Comparison of ENCODE assay signal across 14 cellular contexts in genomic region chr17:81084691-81085419, GRCh38. TPM values are rescaled to one million over a fixed set of nuclear protein-coding genes. Genes with fewer than 3 reads are reported as not detected.
DNase-seq lines count a peak whose midpoint lies in the region; ATAC-seq and TF ChIP-seq lines count a peak whose summit lies in the region.
"Had no signal": no experiment of that assay in that cellular context is flagged by ENCODE, and none has a peak within 500 bp of the region (broad histone marks: within the 10 kb centered on the region; RNA-seq: fewer than 3 reads in every experiment).

No MANE protein-coding gene starts in this region.

- H3K27ac ChIP-seq in esophagus (ENCODE audit: low read depth in 2 of 2, low read length in 1 of 2) (peak overlapping the region; percentile 89 to 94), liver (ENCODE audit: low read depth in 1 of 2, low read length in 2 of 2) (peak overlapping the region; percentile 92 to 98), gastrocnemius medialis (peak overlapping the region; percentile 16 to 75 (median 60))

- H3K9me3 ChIP-seq in esophagus (ENCODE audit: control insufficient read depth in 2 of 2, insufficient read depth in 1 of 2, low read depth in 1 of 2, low read length in 1 of 2) (no peaks in the 10 kb centered on the region), liver (ENCODE audit: control insufficient read depth in 4 of 4, low read length in 3 of 4) (no peaks in the 10 kb centered on the region), gastrocnemius medialis (no peaks in the 10 kb centered on the region)

- H3K4me3 ChIP-seq in LNCaP clone FGC (ENCODE audit: low read depth, low read length) (no peak overlapping the region), esophagus (ENCODE audit: low read depth in 1 of 2, low read length in 2 of 2) (no peak overlapping the region), liver (ENCODE audit: low read depth in 1 of 3, low read length in 3 of 3) (peak overlapping the region in 1 of 3 donors; percentile 56), gastrocnemius medialis (no peak overlapping the region)

- in situ Hi-C loops in gastrocnemius medialis (cut with MboI; ENCODE audit: low sequenced_read_pairs in 4 of 4), result no loop called here

- peak; percentile 76 for DNase-seq in LNCaP clone FGC (ENCODE audit: low read depth)
- peak; percentile 78 to 92 for DNase-seq in gastrocnemius medialis
- no peak for DNase-seq in NCI-H1436 treated with DMSO at 0.1 percent for 48 hours (lab: John Stamatoyannopoulos, UW)
- no peak for DNase-seq in NCI-H82 treated with DMSO at 0.1 percent for 48 hours (lab: John Stamatoyannopoulos, UW; ENCODE audit: unreplicated experiment)
- no peak for DNase-seq in stimulated activated CD4-positive, alpha-beta T cell treated with anti-CD3 and anti-CD28 coated beads, Interleukin-4, amount 100 ng/mL, for 1 hour
- DNase-seq in H4 (ENCODE audit: low spot score), result no peak
- DNase-seq: activated CD4-positive, alpha-beta T cell treated with anti-CD3 and anti-CD28 coated beads, Interleukin-2, amount 10 ng/mL, durations not matched to agents 7 days and 5 days; DMS153; islet precursor cell; NCI-H2029 treated with DMSO at 0.1 percent for 48 hours; SIG-M5; stimulated activated CD4-positive, alpha-beta T cell treated with anti-CD3 and anti-CD28 coated beads, Interleukin-2, amount 100 ng/mL, for 24 hours had no signal

- H3K9ac ChIP-seq in liver (ENCODE audit: low read depth in 1 of 2, low read length in 2 of 2), result peak overlapping the region in 1 of 2 donors; percentile 56

- H3K4me1 ChIP-seq in esophagus (ENCODE audit: control insufficient read depth in 2 of 2, insufficient read depth in 2 of 2, low read length in 1 of 2) (peaks cover 3 to 81% of the 10 kb centered on the region in 2 donors), liver (ENCODE audit: control insufficient read depth in 4 of 4, insufficient read depth in 4 of 4, low read length in 3 of 4) (peaks cover 22 to 57% (median 38%) of the 10 kb centered on the region in 4 donors), gastrocnemius medialis (peaks cover 28 to 34% of the 10 kb centered on the region in 2 donors)

- TF ChIP-seq POLR2A in gastrocnemius medialis (IDR thresholded peaks at IDR 0.05), result no peak

- ATAC-seq in gastrocnemius medialis, result peak; percentile 89 to 94

- H3K36me3 ChIP-seq in esophagus (ENCODE audit: control insufficient read depth in 2 of 2, insufficient read depth in 2 of 2, low read length in 1 of 2), result peaks cover 0 to 67% of the 10 kb centered on the region in 2 donors
- peaks cover 8 to 25% (median 15%) of the 10 kb centered on the region in 4 donors for H3K36me3 ChIP-seq in liver (ENCODE audit: control insufficient read depth in 4 of 4, insufficient read depth in 3 of 4, low read depth in 1 of 4, low read length in 3 of 4)
- no peaks in the 10 kb centered on the region for H3K36me3 ChIP-seq in gastrocnemius medialis

- TF ChIP-seq CTCF in LNCaP clone FGC (IDR thresholded peaks at IDR 0.05; ENCODE audit: control insufficient read depth, extremely low read depth, insufficient read depth), result peak; percentile 25; the same call in 1 of the 2 replicates
- TF ChIP-seq CTCF in liver (IDR thresholded peaks at IDR 0.05; ENCODE audit: low read depth, low read length, missing input control), result no peak
- no peak for TF ChIP-seq CTCF in gastrocnemius medialis (IDR thresholded peaks at IDR 0.05 in 4 of 5, conservative IDR thresholded peaks at IDR 0.05 in 1 of 5)

- H3K27me3 ChIP-seq in esophagus (ENCODE audit: control insufficient read depth in 1 of 2, insufficient read depth in 2 of 2, low read length in 2 of 2) (no peaks in the 10 kb centered on the region), liver (ENCODE audit: control insufficient read depth in 4 of 4, insufficient read depth in 4 of 4, low read length in 3 of 4) (no peaks in the 10 kb centered on the region), gastrocnemius medialis (no peaks in the 10 kb centered on the region)

- 71 to 82% methylated on average over 25 of the region's 25 CpGs for WGBS in esophagus, 2 donors
- 47% methylated on average over 25 of the region's 25 CpGs for WGBS in liver

- peak in 1 of 2 donors; percentile 42 for TF ChIP-seq RAD21 in liver (IDR thresholded peaks at IDR 0.05)

- intact Hi-C loops in gastrocnemius medialis (cut with DNase I; ENCODE audit: low total_unique reads), result no loop called here

TF ChIP-seq in liver, 16 proteins besides CTCF, POLR2A, EP300 and RAD21:
- TF ChIP-seq REST (IDR thresholded peaks at IDR 0.05), result peak; percentile 47
- TF ChIP-seq SP1 (IDR thresholded peaks at IDR 0.05), result peak; percentile 41
- no peak for TF ChIP-seq FOXA1 (IDR thresholded peaks at IDR 0.05)
- no peak for TF ChIP-seq ZBTB33 (IDR thresholded peaks at IDR 0.05)
- peak; percentile 86 for TF ChIP-seq YY1 (IDR thresholded peaks at IDR 0.05)
- peak; percentile 13 to 69 for TF ChIP-seq RXRA (IDR thresholded peaks at IDR 0.05)
- TF ChIP-seq JUND (IDR thresholded peaks at IDR 0.05), result no peak
- TF ChIP-seq NR2F2 (IDR thresholded peaks at IDR 0.05), result peak; percentile 61
- TF ChIP-seq HNF4G (IDR thresholded peaks at IDR 0.05), result no peak
- no peak for TF ChIP-seq TAF1 (conservative IDR thresholded peaks at IDR 0.05)
- no peak for TF ChIP-seq ATF3 (IDR thresholded peaks at IDR 0.05)
- no peak for TF ChIP-seq EGR1 (IDR thresholded peaks at IDR 0.05; ENCODE audit: low read depth in 2 of 2)
- TF ChIP-seq HNF4A (conservative IDR thresholded peaks at IDR 0.05), result peak; percentile 44 to 76
- TF ChIP-seq GABPA (IDR thresholded peaks at IDR 0.05 in 1 of 2, conservative IDR thresholded peaks at IDR 0.05 in 1 of 2), result no peak
- peak; percentile 100 for TF ChIP-seq MAX (IDR thresholded peaks at IDR 0.05)
- TF ChIP-seq FOXA2 (IDR thresholded peaks at IDR 0.05), result no peak

RNA-seq across cellular contexts. Expression of gene BAIAP2, which starts 49.9 kb away (rescaled TPM):
- polyA plus RNA-seq in esophagus, result 100 to 1,000 TPM in 1 of 2 donors, 10 to 100 TPM in 1; 91.2 to 107 TPM
- 10 to 100 TPM in 1 of 2 donors, 1 to 10 TPM in 1; 8.1 to 42.5 TPM for total RNA-seq in liver
- polyA plus RNA-seq in liver, result 10 to 100 TPM; 47.3 to 61.3 TPM
- 10 to 100 TPM in 3 of 4 donors, 1 to 10 TPM in 1; 7.3 to 36.1 (median 15.4) TPM for total RNA-seq in gastrocnemius medialis
- total RNA-seq in H4 (2014; rRNA removed; shearing (Covaris generic)), result 42.4 and 47.7 TPM in 2 replicates

Comparison
In these comparisons a context has a peak if more than half of its experiments do, and no peak if none do; other contexts are left out.
1. DNase-seq: peak in LNCaP clone FGC (single experiment) and gastrocnemius medialis (2 of 2); none in NCI-H1436 treated with DMSO at 0.1 percent for 48 hours (single experiment), NCI-H82 treated with DMSO at 0.1 percent for 48 hours (single experiment), stimulated activated CD4-positive, alpha-beta T cell treated with anti-CD3 and anti-CD28 coated beads, Interleukin-4, amount 100 ng/mL, for 1 hour (single experiment) and H4 (single experiment).
2. Peak in every context shown above with its lines, with median percentiles within 50 percentile points of each other: H3K27ac ChIP-seq.